In the genomic region with DNA sequence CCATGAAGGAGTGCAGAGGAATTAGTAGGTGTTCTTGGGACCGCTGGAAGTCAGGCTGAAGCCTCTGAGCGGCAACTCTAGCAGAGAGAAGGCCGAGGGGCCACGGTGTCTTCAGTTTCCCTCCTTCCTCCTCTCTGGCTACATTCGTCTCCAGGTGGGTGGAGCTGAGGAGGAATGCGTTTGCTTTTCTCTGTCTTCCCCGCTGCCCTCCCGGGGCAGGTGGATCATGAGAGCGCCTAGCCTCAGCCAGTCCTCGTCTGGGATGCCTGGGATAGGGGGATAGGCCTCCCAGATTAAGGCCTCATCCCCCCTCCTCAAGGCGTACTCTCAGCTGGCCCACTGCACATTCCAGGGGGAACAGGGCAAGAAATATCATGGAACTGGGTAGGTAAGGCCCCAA, we compare ENCODE assay signal across 18 cellular contexts. TPM values are rescaled to one million over a fixed set of nuclear protein-coding genes. Genes with fewer than 3 reads are reported as not detected.
DNase-seq lines count a peak whose midpoint lies in the region; ATAC-seq, FAIRE-seq and TF ChIP-seq lines count a peak whose summit lies in the region.
"Had no signal": no experiment of that assay in that cellular context is flagged by ENCODE, and none has a peak within 500 bp of the region (broad histone marks: within the 10 kb centered on the region; RNA-seq: fewer than 3 reads in every experiment).

No MANE protein-coding gene starts in this region.

- H3K27ac ChIP-seq in HepG2 (ENCODE audit: extremely low read length, insufficient read depth, low read length): no peak overlapping the region
- H3K27ac ChIP-seq in right lobe of liver: no peak overlapping the region
- H3K27ac ChIP-seq in endothelial cell of umbilical vein (ENCODE audit: insufficient read depth, low read depth, low read length): no peak overlapping the region
- H3K27ac ChIP-seq: BLaER1, HL-60 had no signal

- intact Hi-C loops in HepG2 (cut with micrococcal nuclease; ENCODE audit: unreplicated experiment): no loop called here
- intact Hi-C loops in right lobe of liver (cut with DNase I): no loop called here
- intact Hi-C loops in endothelial cell of umbilical vein (cut with micrococcal nuclease): no loop called here

- H2AFZ ChIP-seq in HepG2 (ENCODE audit: low read length): no peak overlapping the region
- no peak overlapping the region for H2AFZ ChIP-seq in endothelial cell of umbilical vein (ENCODE audit: low read depth, low read length)

- TF ChIP-seq POLR2A in HepG2 (IDR thresholded peaks at IDR 0.05; ENCODE audit: insufficient read depth in 1 of 2, low read depth in 2 of 2, low read length in 2 of 2) (no peak), right lobe of liver (IDR thresholded peaks at IDR 0.05) (no peak), endothelial cell of umbilical vein (IDR thresholded peaks at IDR 0.05; ENCODE audit: low read depth, low read length) (no peak)

- H3K4me1 Mint-ChIP-seq in WTC11 (peaks cover 6% of the 10 kb centered on the region), endothelial cell (ENCODE audit: unreplicated experiment) (peaks cover 2% of the 10 kb centered on the region)

- no peak for TF ChIP-seq EP300 in HepG2 (IDR thresholded peaks at IDR 0.05; ENCODE audit: low read depth in 2 of 2, low read length in 2 of 2)
- no peak for TF ChIP-seq EP300 in HepG2 (CRISPR knock-in tag; IDR thresholded peaks at IDR 0.05; ENCODE audit: borderline replicate concordance)

- H3K9ac ChIP-seq in HepG2 (ENCODE audit: insufficient read depth, low read depth, low read length): no peak overlapping the region
- H3K9ac ChIP-seq in endothelial cell of umbilical vein (replicated peaks; ENCODE audit: extremely low read depth, insufficient read depth, low read length): no peak overlapping the region
- H3K9ac ChIP-seq: BLaER1 had no signal

- H3K9me1 ChIP-seq in endothelial cell of umbilical vein (replicated peaks; ENCODE audit: control insufficient read depth, extremely low read depth, insufficient read depth, low read length): no peaks in the 10 kb centered on the region

- TF ChIP-seq RAD21 in HepG2 (CRISPR knock-in tag; IDR thresholded peaks at IDR 0.05): no peak

- peaks cover 3 to 16% of the 10 kb centered on the region in 2 experiments; a peak in 3 of 5 replicates for H3K36me3 ChIP-seq in HepG2 (replicated peaks in 1 of 2; ENCODE audit: control insufficient read depth in 1 of 2, insufficient read depth in 2 of 2, low read length in 2 of 2)
- H3K36me3 ChIP-seq in right lobe of liver: peaks cover 0 to 6% (median 1%) of the 10 kb centered on the region in 4 donors
- H3K36me3 ChIP-seq in endothelial cell of umbilical vein (ENCODE audit: control insufficient read depth in 2 of 2, extremely low read depth in 1 of 2, insufficient read depth in 2 of 2, low read length in 2 of 2): peaks cover 0 to 2% of the 10 kb centered on the region in 2 experiments
- H3K36me3 ChIP-seq: BLaER1 had no signal

- H3K4me2 ChIP-seq in HepG2 (ENCODE audit: low read depth, low read length) (no peak overlapping the region), endothelial cell of umbilical vein (ENCODE audit: insufficient read depth, low read length) (no peak overlapping the region)
- H3K4me2 ChIP-seq: BLaER1 had no signal

- H3K9me3 ChIP-seq in HepG2 (ENCODE audit: low read length) (no peaks in the 10 kb centered on the region), right lobe of liver (no peaks in the 10 kb centered on the region), endothelial cell of umbilical vein (replicated peaks; ENCODE audit: control insufficient read depth, insufficient read depth, low read length) (no peaks in the 10 kb centered on the region)
- H3K9me3 ChIP-seq: BLaER1 had no signal

- 83% methylated on average over 9 of the region's 11 CpGs for WGBS in HepG2 (ENCODE audit: low lambda C conversion rate)
- 64% methylated on average over 8 of the region's 11 CpGs for WGBS in right lobe of liver (ENCODE audit: insufficient coverage, low coverage, low lambda C conversion rate, missing lambda C conversion rate)

- H3K4me1 ChIP-seq in HepG2 (ENCODE audit: insufficient read depth, low read length) (peaks cover 7% of the 10 kb centered on the region), right lobe of liver (peaks cover 0 to 13% (median 5%) of the 10 kb centered on the region in 4 donors), endothelial cell of umbilical vein (ENCODE audit: control insufficient read depth, extremely low read depth, insufficient read depth, low read length) (no peaks in the 10 kb centered on the region)

- no peaks in the 10 kb centered on the region for H3K9me3 Mint-ChIP-seq in WTC11
- H3K9me3 Mint-ChIP-seq in endothelial cell (ENCODE audit: unreplicated experiment): no peaks in the 10 kb centered on the region
- H3K9me3 Mint-ChIP-seq: CD8-positive, alpha-beta memory T cell had no signal

- H3K4me3 Mint-ChIP-seq in WTC11: no peak overlapping the region
- H3K4me3 Mint-ChIP-seq in endothelial cell (ENCODE audit: unreplicated experiment): no peak overlapping the region
- H3K4me3 Mint-ChIP-seq: CD8-positive, alpha-beta memory T cell had no signal

- CTCF ChIA-PET in HepG2 (lab: Yijun Ruan, JAX; ENCODE audit: low intra/inter-chr PET ratio, low total read pairs) (interaction anchor here (0.6 kb wide), 1 partner anchor 10 kb away, joined by 3 read pairs; no protein-coding TSS in a partner anchor), WTC11 (lab: Charles Lee) (interaction anchor here (0.6 kb wide), 1 partner anchor 139 kb away, joined by 3 read pairs; the partner anchor contains the start of gene PLEKHA6), endothelial cell of umbilical vein (lab: Charles Lee) (no interaction called here)

- POLR2A ChIA-PET in HepG2 (lab: Yijun Ruan, JAX): no interaction called here
- POLR2A ChIA-PET in WTC11 (lab: Charles Lee): interaction anchor here (0.6 kb wide), 1 partner anchor 74 kb away, joined by 3 read pairs; no protein-coding TSS in a partner anchor
- POLR2A ChIA-PET in endothelial cell of umbilical vein (lab: Charles Lee): no interaction called here

- FAIRE-seq in HepG2 (lab: Jason Lieb, UNC) (no peak), endothelial cell of umbilical vein (lab: Jason Lieb, UNC) (no peak)
- FAIRE-seq: D721Med, H54 had no signal

- H3K4me3 ChIP-seq in HepG2 (replicated peaks in 1 of 3; ENCODE audit: insufficient read depth in 1 of 3, low read depth in 2 of 3, low read length in 3 of 3): no peak overlapping the region
- H3K4me3 ChIP-seq in right lobe of liver: no peak overlapping the region
- no peak overlapping the region for H3K4me3 ChIP-seq in endothelial cell of umbilical vein (replicated peaks in 1 of 3; ENCODE audit: insufficient read depth in 1 of 3, low read depth in 1 of 3, low read length in 3 of 3)
- H3K4me3 ChIP-seq: BLaER1 had no signal

- H3K27me3 ChIP-seq in HepG2 (ENCODE audit: control insufficient read depth in 1 of 2, insufficient read depth in 2 of 2, low read length in 2 of 2) (no peaks in the 10 kb centered on the region), right lobe of liver (no peaks in the 10 kb centered on the region), endothelial cell of umbilical vein (ENCODE audit: control insufficient read depth in 2 of 2, insufficient read depth in 2 of 2, low read length in 2 of 2) (no peaks in the 10 kb centered on the region)
- H3K27me3 ChIP-seq: BLaER1 had no signal

- no peaks in the 10 kb centered on the region for H3K27me3 Mint-ChIP-seq in WTC11 (ENCODE audit: low read depth)
- H3K27me3 Mint-ChIP-seq in endothelial cell (ENCODE audit: unreplicated experiment): no peaks in the 10 kb centered on the region

- DNase-seq in HepG2 (ENCODE audit: low spot score) (no peak), right lobe of liver (no peak), WTC11 (ENCODE audit: low spot score) (no peak), endothelial cell of umbilical vein (ENCODE audit: low read depth, low spot score) (no peak), SW 1271 (lab: John Stamatoyannopoulos, UW) (no peak), HPDE6-E6E7 (ENCODE audit: extremely low spot score) (no peak), endothelial cell (ENCODE audit: low spot score) (no peak)
- DNase-seq in activated CD4-positive, alpha-beta T cell treated with anti-CD3 and anti-CD28 coated beads, Interleukin-2, amount 50 U/mL, for 4 hours: no peak
- DNase-seq: 8988T; AML-193; CD8-positive, alpha-beta memory T cell; DMS153; DND-41; GDM1 had no signal

- BruUV-seq in HepG2 (replicated peaks; lab: Mats Ljungman, UMichigan) (TSS peak; percentile 46), endothelial cell of umbilical vein (replicated peaks; lab: Mats Ljungman, UMichigan) (TSS peak; percentile 22)

- no peak overlapping the region for H3K27ac Mint-ChIP-seq in WTC11
- no peak overlapping the region for H3K27ac Mint-ChIP-seq in endothelial cell (ENCODE audit: unreplicated experiment)

- ATAC-seq in HepG2 (no peak), right lobe of liver (no peak), WTC11 (peak; percentile 52)

- TF ChIP-seq CTCF in HepG2 (CRISPR knock-in tag; IDR thresholded peaks at IDR 0.05) (no peak), right lobe of liver (IDR thresholded peaks at IDR 0.05) (no peak), WTC11 (IDR thresholded peaks at IDR 0.05) (no peak), endothelial cell of umbilical vein (IDR thresholded peaks at IDR 0.05; ENCODE audit: extremely low read depth in 1 of 2, insufficient read depth in 1 of 2, low read depth in 1 of 2, low read length in 2 of 2) (no peak), endothelial cell (IDR thresholded peaks at IDR 0.05; ENCODE audit: unreplicated experiment) (no peak)

- no peaks in the 10 kb centered on the region for H4K20me1 ChIP-seq in HepG2 (ENCODE audit: insufficient read depth, low read length)
- no peaks in the 10 kb centered on the region for H4K20me1 ChIP-seq in endothelial cell of umbilical vein (replicated peaks; ENCODE audit: control insufficient read depth, extremely low read depth, insufficient read depth, low read length)
- H4K20me1 ChIP-seq: BLaER1 had no signal

- H3K36me3 Mint-ChIP-seq in WTC11 (no peaks in the 10 kb centered on the region), endothelial cell (ENCODE audit: low read depth, unreplicated experiment) (no peaks in the 10 kb centered on the region)
- H3K36me3 Mint-ChIP-seq: CD8-positive, alpha-beta memory T cell had no signal

- dilution Hi-C loops in endothelial cell of umbilical vein (cut with MboI; ENCODE audit: extremely low pct_ligation_motif_present, low sequenced_read_pairs): no loop called here

- H3K79me2 ChIP-seq in HepG2 (ENCODE audit: insufficient read depth, low read length) (no peaks in the 10 kb centered on the region), endothelial cell of umbilical vein (ENCODE audit: control insufficient read depth, insufficient read depth, low read length) (no peaks in the 10 kb centered on the region)

- in situ Hi-C loops in HepG2 (cut with HindIII; ENCODE audit: extremely low pct_ligation_motif_present, low pct_unique_long_range_greater_than_20kb): no loop called here

RNA-seq across cellular contexts. Expression of gene GOLT1A, which starts 7.5 kb away (rescaled TPM):
- total RNA-seq in HepG2 (2016; rRNA removed; fragmentation: Illumina TruSeq; extraction: Trizol): 19.4 and 28.0 TPM in 2 replicates
- total RNA-seq in HepG2 (2016; cell fraction: cytosol; rRNA removed; fragmentation: Illumina TruSeq; extraction: Trizol; ENCODE audit: low read depth): 29.6 and 30.2 TPM in 2 replicates
- total RNA-seq in HepG2 (2016; cell fraction: insoluble cytoplasmic fraction; rRNA removed; fragmentation: Illumina TruSeq; extraction: Trizol): 19.8 and 27.6 TPM in 2 replicates
- 35.4 and 36.5 TPM in 2 replicates for total RNA-seq in HepG2 (2016; cell fraction: membrane; rRNA removed; fragmentation: Illumina TruSeq; extraction: Trizol)
- total RNA-seq in HepG2 (2016; cell fraction: nucleus; rRNA removed; fragmentation: Illumina TruSeq; extraction: Trizol): 16.8 and 19.9 TPM in 2 replicates
- polyA plus RNA-seq in HepG2 (2011; rRNA removed): 25.8 and 32.8 TPM in 2 replicates
- polyA plus RNA-seq in HepG2 (2011; cell fraction: cytosol; rRNA removed): 35.0 and 36.4 TPM in 2 replicates
- 42.2 and 45.6 TPM in 2 replicates for polyA plus RNA-seq in HepG2 (2011; cell fraction: nucleus; rRNA removed)
- 26.5 and 27.0 TPM in 2 replicates for polyA plus RNA-seq in HepG2 (2012)
- polyA plus RNA-seq in HepG2 (2016; cell fraction: cytosol; fragmentation: Illumina TruSeq; extraction: Trizol; ENCODE audit: low read depth): 37.9 and 41.7 TPM in 2 replicates
- polyA plus RNA-seq in HepG2 (2016; cell fraction: insoluble cytoplasmic fraction; fragmentation: Illumina TruSeq; extraction: Trizol; ENCODE audit: low read depth): 21.1 and 24.0 TPM in 2 replicates
- polyA plus RNA-seq in HepG2 (2016; cell fraction: membrane; fragmentation: Illumina TruSeq; extraction: Trizol; ENCODE audit: low read depth): 39.7 and 40.2 TPM in 2 replicates
- 35.0 and 45.5 TPM in 2 replicates for polyA plus RNA-seq in HepG2 (2016; cell fraction: nucleus; fragmentation: Illumina TruSeq; extraction: Trizol; ENCODE audit: insufficient read depth, low read depth)
- 37.1 TPM in 1 of 2 replicates, not detected in the other for polyA minus RNA-seq in HepG2 (2011; rRNA and poly(A)+ RNA removed; ENCODE audit: low replicate concordance)
- 13.6 and 16.0 TPM in 2 replicates for polyA minus RNA-seq in HepG2 (2011; cell fraction: cytosol; rRNA and poly(A)+ RNA removed)
- polyA minus RNA-seq in HepG2 (2011; cell fraction: nucleus; rRNA and poly(A)+ RNA removed): 7.2 and 9.8 TPM in 2 replicates
- total RNA-seq in right lobe of liver: 100 to 1,000 TPM in 1 of 6 experiments, 10 to 100 TPM in 5; 49.4 to 103 (median 74.5) TPM
- 6.5 to 6.7 TPM (median 6.6 TPM) in 3 replicates for total RNA-seq in WTC11 (2021)
- total RNA-seq in endothelial cell of umbilical vein: not detected in 2 replicates
- polyA plus RNA-seq in endothelial cell of umbilical vein: not detected in 2 replicates
- not detected in 2 replicates for polyA plus RNA-seq in endothelial cell of umbilical vein (2011; cell fraction: cytosol; rRNA removed)
- not detected in 2 replicates for polyA plus RNA-seq in endothelial cell of umbilical vein (2011; cell fraction: nucleus; rRNA removed)
- polyA plus RNA-seq in endothelial cell of umbilical vein (2012): not detected in 2 replicates
- polyA minus RNA-seq in endothelial cell of umbilical vein: not detected in 2 replicates
- polyA minus RNA-seq in endothelial cell of umbilical vein (2011; cell fraction: cytosol; rRNA and poly(A)+ RNA removed): not detected
- polyA minus RNA-seq in endothelial cell of umbilical vein (2011; cell fraction: nucleus; rRNA and poly(A)+ RNA removed): not detected in 2 replicates
- 0.51 TPM for total RNA-seq in endothelial cell (ENCODE audit: unreplicated experiment)
- total RNA-seq: CD8-positive, alpha-beta memory T cell had no signal
- polyA plus RNA-seq: CD8-positive, alpha-beta memory T cell had no signal

RNA-seq across cellular contexts. Expression of gene KISS1, which starts 25.0 kb away (rescaled TPM):
- total RNA-seq in HepG2 (2016; rRNA removed; fragmentation: Illumina TruSeq; extraction: Trizol): 0.80 TPM in 1 of 2 replicates, not detected in the other
- 1.4 TPM in 1 of 2 replicates, not detected in the other for total RNA-seq in HepG2 (2016; cell fraction: cytosol; rRNA removed; fragmentation: Illumina TruSeq; extraction: Trizol; ENCODE audit: low read depth)
- 0.58 and 1.2 TPM in 2 replicates for total RNA-seq in HepG2 (2016; cell fraction: insoluble cytoplasmic fraction; rRNA removed; fragmentation: Illumina TruSeq; extraction: Trizol)
- total RNA-seq in HepG2 (2016; cell fraction: membrane; rRNA removed; fragmentation: Illumina TruSeq; extraction: Trizol): 1.5 TPM in 2 replicates
- not detected in 2 replicates for total RNA-seq in HepG2 (2016; cell fraction: nucleus; rRNA removed; fragmentation: Illumina TruSeq; extraction: Trizol)
- 0.24 and 0.33 TPM in 2 replicates for polyA plus RNA-seq in HepG2 (2011; rRNA removed)
- polyA plus RNA-seq in HepG2 (2011; cell fraction: cytosol; rRNA removed): 0.21 and 0.93 TPM in 2 replicates
- 0.76 and 0.81 TPM in 2 replicates for polyA plus RNA-seq in HepG2 (2011; cell fraction: nucleus; rRNA removed)
- not detected in 2 replicates for polyA plus RNA-seq in HepG2 (2012)
- polyA plus RNA-seq in HepG2 (2016; cell fraction: cytosol; fragmentation: Illumina TruSeq; extraction: Trizol; ENCODE audit: low read depth): 0.86 and 0.96 TPM in 2 replicates
- polyA plus RNA-seq in HepG2 (2016; cell fraction: insoluble cytoplasmic fraction; fragmentation: Illumina TruSeq; extraction: Trizol; ENCODE audit: low read depth): not detected in 2 replicates
- 0.51 and 0.60 TPM in 2 replicates for polyA plus RNA-seq in HepG2 (2016; cell fraction: membrane; fragmentation: Illumina TruSeq; extraction: Trizol; ENCODE audit: low read depth)
- polyA plus RNA-seq in HepG2 (2016; cell fraction: nucleus; fragmentation: Illumina TruSeq; extraction: Trizol; ENCODE audit: insufficient read depth, low read depth): not detected in 2 replicates
- polyA minus RNA-seq in HepG2 (2011; rRNA and poly(A)+ RNA removed; ENCODE audit: low replicate concordance): not detected in 2 replicates
- not detected in 2 replicates for polyA minus RNA-seq in HepG2 (2011; cell fraction: cytosol; rRNA and poly(A)+ RNA removed)
- not detected in 2 replicates for polyA minus RNA-seq in HepG2 (2011; cell fraction: nucleus; rRNA and poly(A)+ RNA removed)
- total RNA-seq in right lobe of liver: 1 to 10 TPM in 1 of 6 experiments, under 1 TPM in 2, not detected in 3; 0.51 to 1.1 (median 0.72) TPM
- 0.35 to 1.2 TPM (median 0.66 TPM) in 3 replicates for total RNA-seq in WTC11 (2021)
- 1.00 and 3.9 TPM in 2 replicates for total RNA-seq in endothelial cell of umbilical vein
- 0.22 and 0.60 TPM in 2 replicates for polyA plus RNA-seq in endothelial cell of umbilical vein
- polyA plus RNA-seq in endothelial cell of umbilical vein (2011; cell fraction: cytosol; rRNA removed): 0.32 TPM in 1 of 2 replicates, not detected in the other
- not detected in 2 replicates for polyA plus RNA-seq in endothelial cell of umbilical vein (2011; cell fraction: nucleus; rRNA removed)
- polyA plus RNA-seq in endothelial cell of umbilical vein (2012): 0.47 and 0.87 TPM in 2 replicates
- polyA minus RNA-seq in endothelial cell of umbilical vein: not detected in 2 replicates
- not detected for polyA minus RNA-seq in endothelial cell of umbilical vein (2011; cell fraction: cytosol; rRNA and poly(A)+ RNA removed)
- not detected in 2 replicates for polyA minus RNA-seq in endothelial cell of umbilical vein (2011; cell fraction: nucleus; rRNA and poly(A)+ RNA removed)
- total RNA-seq in endothelial cell (ENCODE audit: unreplicated experiment): not detected
- total RNA-seq: CD8-positive, alpha-beta memory T cell had no signal
- polyA plus RNA-seq: CD8-positive, alpha-beta memory T cell had no signal

RNA-seq across cellular contexts. Expression of gene REN, which starts 55.1 kb away (rescaled TPM):
- not detected in 2 replicates for total RNA-seq in HepG2 (2016; rRNA removed; fragmentation: Illumina TruSeq; extraction: Trizol)
- not detected in 2 replicates for total RNA-seq in HepG2 (2016; cell fraction: cytosol; rRNA removed; fragmentation: Illumina TruSeq; extraction: Trizol; ENCODE audit: low read depth)
- total RNA-seq in HepG2 (2016; cell fraction: insoluble cytoplasmic fraction; rRNA removed; fragmentation: Illumina TruSeq; extraction: Trizol): not detected in 2 replicates
- total RNA-seq in HepG2 (2016; cell fraction: membrane; rRNA removed; fragmentation: Illumina TruSeq; extraction: Trizol): not detected in 2 replicates
- total RNA-seq in HepG2 (2016; cell fraction: nucleus; rRNA removed; fragmentation: Illumina TruSeq; extraction: Trizol): not detected in 2 replicates
- polyA plus RNA-seq in HepG2 (2011; rRNA removed): 0.05 TPM in 1 of 2 replicates, not detected in the other
- polyA plus RNA-seq in HepG2 (2011; cell fraction: cytosol; rRNA removed): 0.03 and 0.06 TPM in 2 replicates
- 0.12 and 0.21 TPM in 2 replicates for polyA plus RNA-seq in HepG2 (2011; cell fraction: nucleus; rRNA removed)
- not detected in 2 replicates for polyA plus RNA-seq in HepG2 (2012)
- not detected in 2 replicates for polyA plus RNA-seq in HepG2 (2016; cell fraction: cytosol; fragmentation: Illumina TruSeq; extraction: Trizol; ENCODE audit: low read depth)
- not detected in 2 replicates for polyA plus RNA-seq in HepG2 (2016; cell fraction: insoluble cytoplasmic fraction; fragmentation: Illumina TruSeq; extraction: Trizol; ENCODE audit: low read depth)
- polyA plus RNA-seq in HepG2 (2016; cell fraction: membrane; fragmentation: Illumina TruSeq; extraction: Trizol; ENCODE audit: low read depth): not detected in 2 replicates
- not detected in 2 replicates for polyA plus RNA-seq in HepG2 (2016; cell fraction: nucleus; fragmentation: Illumina TruSeq; extraction: Trizol; ENCODE audit: insufficient read depth, low read depth)
- polyA minus RNA-seq in HepG2 (2011; rRNA and poly(A)+ RNA removed; ENCODE audit: low replicate concordance): not detected in 2 replicates
- not detected in 2 replicates for polyA minus RNA-seq in HepG2 (2011; cell fraction: cytosol; rRNA and poly(A)+ RNA removed)
- polyA minus RNA-seq in HepG2 (2011; cell fraction: nucleus; rRNA and poly(A)+ RNA removed): not detected in 2 replicates
- total RNA-seq in right lobe of liver: under 1 TPM in 5 of 6 experiments, not detected in 1; 0.25 to 0.44 (median 0.27) TPM
- total RNA-seq in WTC11 (2021): not detected in 3 replicates
- total RNA-seq in endothelial cell of umbilical vein: not detected in 2 replicates
- polyA plus RNA-seq in endothelial cell of umbilical vein: 0.11 TPM in 1 of 2 replicates, not detected in the other
- not detected in 2 replicates for polyA plus RNA-seq in endothelial cell of umbilical vein (2011; cell fraction: cytosol; rRNA removed)
- 0.13 TPM in 1 of 2 replicates, not detected in the other for polyA plus RNA-seq in endothelial cell of umbilical vein (2011; cell fraction: nucleus; rRNA removed)
- polyA plus RNA-seq in endothelial cell of umbilical vein (2012): not detected in 2 replicates
- 0.25 TPM in 1 of 2 replicates, not detected in the other for polyA minus RNA-seq in endothelial cell of umbilical vein
- polyA minus RNA-seq in endothelial cell of umbilical vein (2011; cell fraction: cytosol; rRNA and poly(A)+ RNA removed): not detected
- not detected in 2 replicates for polyA minus RNA-seq in endothelial cell of umbilical vein (2011; cell fraction: nucleus; rRNA and poly(A)+ RNA removed)
- total RNA-seq in endothelial cell (ENCODE audit: unreplicated experiment): not detected
- total RNA-seq: CD8-positive, alpha-beta memory T cell had no signal
- polyA plus RNA-seq: CD8-positive, alpha-beta memory T cell had no signal
